11 cellular contexts compared by ENCODE assay signal in genomic region chr11:58562375-58562800, GRCh38. TPM values are rescaled to one million over a fixed set of nuclear protein-coding genes. Genes with fewer than 3 reads are reported as not detected.
DNase-seq lines count a peak whose midpoint lies in the region; ATAC-seq, FAIRE-seq and TF ChIP-seq lines count a peak whose summit lies in the region.
"Had no signal": no experiment of that assay in that cellular context is flagged by ENCODE, and none has a peak within 500 bp of the region (broad histone marks: within the 10 kb centered on the region; RNA-seq: fewer than 3 reads in every experiment).

No MANE protein-coding gene starts in this region.

- H3K79me1 ChIP-seq in H9 (ENCODE audit: insufficient read depth, low read depth, low read length, poor library complexity, severe bottlenecking) = no peaks in the 10 kb centered on the region

- no peaks in the 10 kb centered on the region for H3K36me3 ChIP-seq in transverse colon

- no peaks in the 10 kb centered on the region for H3K79me2 ChIP-seq in H9 (ENCODE audit: insufficient read depth, low read length)

- no peak overlapping the region for H2BK120ac ChIP-seq in H9 (ENCODE audit: low read depth, low read length, poor library complexity, severe bottlenecking)

- no peak overlapping the region for H2BK12ac ChIP-seq in H9 (ENCODE audit: insufficient read length, low read depth, low read length)

- no peaks in the 10 kb centered on the region for H3K9me3 Mint-ChIP-seq in activated T-cell treated with anti-CD3 and anti-CD28 coated beads, Interleukin-2, amount 50 U/mL, for 4 hours
- H3K9me3 Mint-ChIP-seq in activated CD8-positive, alpha-beta T cell treated with anti-CD3 and anti-CD28 coated beads, Interleukin-2, amount 10 ng/mL, durations not matched to agents 7 days and 5 days (ENCODE audit: insufficient read depth) = no peaks in the 10 kb centered on the region
- no peaks in the 10 kb centered on the region for H3K9me3 Mint-ChIP-seq in H9

- DNase-seq in activated T-cell treated with anti-CD3 and anti-CD28 coated beads, Interleukin-2, amount 50 U/mL, for 4 hours = no peak
- DNase-seq in activated T-cell treated with anti-CD3 and anti-CD28 coated beads for 4 hours = no peak
- DNase-seq in activated CD8-positive, alpha-beta T cell treated with anti-CD3 and anti-CD28 coated beads, Interleukin-2, amount 10 ng/mL, durations not matched to agents 7 days and 5 days = no peak
- no peak for DNase-seq in transverse colon
- DNase-seq in GM12891 (ENCODE audit: insufficient read length, low spot score) = no peak
- no peak for DNase-seq in H9
- DNase-seq in cerebellum (ENCODE audit: low spot score) = no peak
- DNase-seq: psoas muscle had no signal

- in situ Hi-C loops in transverse colon (cut with MboI; ENCODE audit: low pct_ligation_motif_present in 1 of 4, low pct_unique_long_range_greater_than_20kb in 1 of 4, low sequenced_read_pairs in 3 of 4) = no loop called here

- H4K5ac ChIP-seq in H9 (ENCODE audit: insufficient read length, low read depth, low read length) = no peak overlapping the region

- H3K4ac ChIP-seq in H9 (ENCODE audit: low read depth, low read length) = no peak overlapping the region

- peak; percentile 37 to 43 for ATAC-seq in activated T-cell treated with anti-CD3 and anti-CD28 coated beads, Interleukin-2, amount 50 U/mL, for 4 hours
- ATAC-seq in HG02943 (IDR thresholded peaks at IDR 0.05; ENCODE audit: low read depth, unreplicated experiment) = peak; percentile 88
- peak; percentile 59 for ATAC-seq in activated CD8-positive, alpha-beta T cell treated with anti-CD3 and anti-CD28 coated beads, Interleukin-2, amount 10 ng/mL, durations not matched to agents 7 days and 5 days
- ATAC-seq: gastroesophageal sphincter had no signal

- H3K23me2 ChIP-seq in H9 (ENCODE audit: insufficient read length, low read depth, low read length, poor library complexity, severe bottlenecking) = no peaks in the 10 kb centered on the region

- H3K4me1 Mint-ChIP-seq in activated T-cell treated with anti-CD3 and anti-CD28 coated beads, Interleukin-2, amount 50 U/mL, for 4 hours (ENCODE audit: low read depth) = peaks cover 56% of the 10 kb centered on the region
- H3K4me1 Mint-ChIP-seq in activated CD8-positive, alpha-beta T cell treated with anti-CD3 and anti-CD28 coated beads, Interleukin-2, amount 10 ng/mL, durations not matched to agents 7 days and 5 days (ENCODE audit: low read depth) = peaks cover 48% of the 10 kb centered on the region
- no peaks in the 10 kb centered on the region for H3K4me1 Mint-ChIP-seq in H9

- no peak overlapping the region for H3K4me3 ChIP-seq in transverse colon
- H3K4me3 ChIP-seq: gastroesophageal sphincter, psoas muscle had no signal

- no peak overlapping the region for H3T11ph ChIP-seq in H9 (ENCODE audit: low read length)

- no peak for FAIRE-seq in GM12891 (lab: Jason Lieb, UNC)

- no peaks in the 10 kb centered on the region for H3K27me3 Mint-ChIP-seq in activated T-cell treated with anti-CD3 and anti-CD28 coated beads, Interleukin-2, amount 50 U/mL, for 4 hours (ENCODE audit: low read depth)
- H3K27me3 Mint-ChIP-seq in activated CD8-positive, alpha-beta T cell treated with anti-CD3 and anti-CD28 coated beads, Interleukin-2, amount 10 ng/mL, durations not matched to agents 7 days and 5 days (ENCODE audit: low read depth) = no peaks in the 10 kb centered on the region
- H3K27me3 Mint-ChIP-seq in H9 (ENCODE audit: low read depth) = no peaks in the 10 kb centered on the region

- H3K4me2 ChIP-seq in H9 (ENCODE audit: insufficient read depth, insufficient read length, low read length) = no peak overlapping the region

- peaks cover 29% of the 10 kb centered on the region for H3K36me3 Mint-ChIP-seq in activated T-cell treated with anti-CD3 and anti-CD28 coated beads, Interleukin-2, amount 50 U/mL, for 4 hours (ENCODE audit: insufficient read depth)
- H3K36me3 Mint-ChIP-seq in activated CD8-positive, alpha-beta T cell treated with anti-CD3 and anti-CD28 coated beads, Interleukin-2, amount 10 ng/mL, durations not matched to agents 7 days and 5 days (ENCODE audit: low read depth) = peaks cover 44% of the 10 kb centered on the region
- H3K36me3 Mint-ChIP-seq in H9 (ENCODE audit: insufficient read depth in 1 of 3, low read depth in 3 of 3) = no peaks in the 10 kb centered on the region

- no peak for TF ChIP-seq POLR2A in transverse colon (IDR thresholded peaks at IDR 0.05)
- TF ChIP-seq POLR2A in GM12891 (IDR thresholded peaks at IDR 0.05; ENCODE audit: low read depth, low read length) = no peak

- peak overlapping the region; percentile 49 for H3K27ac Mint-ChIP-seq in activated CD8-positive, alpha-beta T cell treated with anti-CD3 and anti-CD28 coated beads, Interleukin-2, amount 10 ng/mL, durations not matched to agents 7 days and 5 days
- H3K27ac Mint-ChIP-seq in H9 = no peak overlapping the region

- intact Hi-C loops in transverse colon (cut with DNase I; ENCODE audit: low total_unique reads) = no loop called here

- H4K91ac ChIP-seq in H9 (ENCODE audit: insufficient read length, low read depth, low read length) = no peak overlapping the region

- CTCF ChIA-PET in activated CD8-positive, alpha-beta T cell treated with anti-CD3 and anti-CD28 coated beads, Interleukin-2, amount 10 ng/mL, durations not matched to agents 7 days and 5 days (lab: Charles Lee) = interaction anchor here (1.9 kb wide), 2 partner anchors 15 to 68 kb away, joined by 5 to 6 read pairs; no protein-coding TSS in a partner anchor

- POLR2A ChIA-PET in activated CD8-positive, alpha-beta T cell treated with anti-CD3 and anti-CD28 coated beads, Interleukin-2, amount 10 ng/mL, durations not matched to agents 7 days and 5 days (lab: Charles Lee) = interaction anchor here (1.4 kb wide), 1 partner anchor 12 kb away, joined by 5 read pairs; no protein-coding TSS in a partner anchor

- H3K27me3 ChIP-seq in transverse colon = no peaks in the 10 kb centered on the region
- H3K27me3 ChIP-seq in H9 (ENCODE audit: insufficient read depth, low read length) = no peaks in the 10 kb centered on the region
- H3K27me3 ChIP-seq: gastroesophageal sphincter had no signal

- no peak overlapping the region for H3K56ac ChIP-seq in H9 (ENCODE audit: insufficient read length, low read depth, low read length)

- no peak for TF ChIP-seq EP300 in transverse colon (IDR thresholded peaks at IDR 0.05; ENCODE audit: low read depth)

- H2BK15ac ChIP-seq in H9 (ENCODE audit: low read depth, low read length) = no peak overlapping the region

- H2AFZ ChIP-seq in H9 (ENCODE audit: low read length) = no peak overlapping the region

- H2BK5ac ChIP-seq in H9 (ENCODE audit: insufficient read length, low read length) = no peak overlapping the region

- peak overlapping the region; percentile 11 for H3K4me3 Mint-ChIP-seq in activated T-cell treated with anti-CD3 and anti-CD28 coated beads, Interleukin-2, amount 50 U/mL, for 4 hours
- no peak overlapping the region for H3K4me3 Mint-ChIP-seq in activated CD8-positive, alpha-beta T cell treated with anti-CD3 and anti-CD28 coated beads, Interleukin-2, amount 10 ng/mL, durations not matched to agents 7 days and 5 days
- H3K4me3 Mint-ChIP-seq in H9 = no peak overlapping the region

- H4K8ac ChIP-seq in H9 (replicated peaks; ENCODE audit: insufficient read length, low read depth, low read length) = no peak overlapping the region

- TF ChIP-seq CTCF in transverse colon (IDR thresholded peaks at IDR 0.05) (no peak), H9 (conservative IDR thresholded peaks at IDR 0.05) (no peak)

- H3K9me3 ChIP-seq in transverse colon (no peaks in the 10 kb centered on the region), H9 (ENCODE audit: control insufficient read depth, low read depth, low read length) (no peaks in the 10 kb centered on the region)
- H3K9me3 ChIP-seq: gastroesophageal sphincter, psoas muscle had no signal

- H3K4me1 ChIP-seq in transverse colon (peaks cover 4 to 31% (median 25%) of the 10 kb centered on the region in 4 donors), H9 (ENCODE audit: insufficient read depth, low read length) (no peaks in the 10 kb centered on the region)
- H3K4me1 ChIP-seq: gastroesophageal sphincter, psoas muscle had no signal

- H3K27ac ChIP-seq in transverse colon (peak overlapping the region; percentile 13 to 63 (median 50)), H9 (ENCODE audit: insufficient read length, low read depth, low read length) (no peak overlapping the region)
- H3K27ac ChIP-seq: gastroesophageal sphincter, psoas muscle had no signal

- H3K9ac ChIP-seq in H9 (ENCODE audit: extremely low read depth, insufficient read length, low read length) = no peak overlapping the region

- H2BK20ac ChIP-seq in H9 (ENCODE audit: low read depth, low read length, poor library complexity, severe bottlenecking) = no peak overlapping the region

- H4K20me1 ChIP-seq in H9 (ENCODE audit: control insufficient read depth, insufficient read depth, insufficient read length) = no peaks in the 10 kb centered on the region

- H3K18ac ChIP-seq in H9 (ENCODE audit: insufficient read length, low read depth, low read length) = no peak overlapping the region

- H3K23ac ChIP-seq in H9 (ENCODE audit: insufficient read length, low read depth, low read length) = no peak overlapping the region

- H2AK5ac ChIP-seq in H9 (ENCODE audit: insufficient read length, low read length) = no peak overlapping the region

- H3K14ac ChIP-seq in H9 (ENCODE audit: insufficient read depth, low read length) = no peak overlapping the region

TF ChIP-seq in GM12891, 5 proteins besides CTCF, POLR2A, EP300 and RAD21:
- TF ChIP-seq SPI1 (IDR thresholded peaks at IDR 0.05; ENCODE audit: low read depth, low read length) (no peak), POU2F2 (IDR thresholded peaks at IDR 0.05; ENCODE audit: low read depth, low read length) (no peak)
TF ChIP-seq in GM12891: peak in this region for 0.

RNA-seq across cellular contexts. Expression of gene LPXN, which starts 13.3 kb away (rescaled TPM):
- 100 to 1,000 TPM; 102 to 116 (median 115) TPM for total RNA-seq in activated T-cell treated with anti-CD3 and anti-CD28 coated beads, Interleukin-2, amount 50 U/mL, for 4 hours
- 100 to 1,000 TPM; 159 to 169 TPM for total RNA-seq in activated CD8-positive, alpha-beta T cell treated with anti-CD3 and anti-CD28 coated beads, Interleukin-2, amount 10 ng/mL, durations not matched to agents 7 days and 5 days
- total RNA-seq in transverse colon (10 to 100 TPM in 3 of 4 donors, 1 to 10 TPM in 1; 10.0 to 18.7 (median 16.0) TPM), H9 (2021) (1.4 and 1.5 TPM in 2 replicates), cerebellum (4.5 TPM)
- 158 TPM for polyA plus RNA-seq in GM12891 (2012; ENCODE audit: low read depth, missing spikeins)

RNA-seq across cellular contexts. Expression of gene ZFP91, which starts 16.5 kb away (rescaled TPM):
- 10 to 100 TPM; 54.8 to 60.4 (median 54.9) TPM for total RNA-seq in activated T-cell treated with anti-CD3 and anti-CD28 coated beads, Interleukin-2, amount 50 U/mL, for 4 hours
- 10 to 100 TPM; 59.9 to 60.1 TPM for total RNA-seq in activated CD8-positive, alpha-beta T cell treated with anti-CD3 and anti-CD28 coated beads, Interleukin-2, amount 10 ng/mL, durations not matched to agents 7 days and 5 days
- total RNA-seq in transverse colon (10 to 100 TPM; 38.6 to 62.0 (median 56.2) TPM), H9 (2021) (32.6 and 32.9 TPM in 2 replicates), cerebellum (43.4 TPM)
- polyA plus RNA-seq in GM12891 (2012; ENCODE audit: low read depth, missing spikeins) = 22.5 TPM

RNA-seq across cellular contexts. Expression of gene OR5B21, which starts 54.5 kb away (rescaled TPM):
- total RNA-seq in activated T-cell treated with anti-CD3 and anti-CD28 coated beads, Interleukin-2, amount 50 U/mL, for 4 hours = not detected
- under 1 TPM; 0.26 to 0.40 TPM for total RNA-seq in activated CD8-positive, alpha-beta T cell treated with anti-CD3 and anti-CD28 coated beads, Interleukin-2, amount 10 ng/mL, durations not matched to agents 7 days and 5 days
- total RNA-seq in transverse colon (not detected), H9 (2021) (not detected in 2 replicates), cerebellum (not detected)
- not detected for polyA plus RNA-seq in GM12891 (2012; ENCODE audit: low read depth, missing spikeins)
- total RNA-seq: gastroesophageal sphincter, psoas muscle, subcutaneous adipose tissue had no signal
- polyA plus RNA-seq: psoas muscle had no signal

Comparison
In these comparisons a context has a peak if more than half of its experiments do, and no peak if none do; other contexts are left out.
1. RNA of gene LPXN, which starts 13.3 kb away (total RNA-seq): 159 to 169 TPM in activated CD8-positive, alpha-beta T cell treated with anti-CD3 and anti-CD28 coated beads, Interleukin-2, amount 10 ng/mL, durations not matched to agents 7 days and 5 days and 102 to 116 TPM in activated T-cell treated with anti-CD3 and anti-CD28 coated beads, Interleukin-2, amount 50 U/mL, for 4 hours; 10.0 to 18.7 TPM in transverse colon, 4.5 TPM in cerebellum (single experiment) and 1.4 to 1.5 TPM in H9; every median in the first group is over 4 times any median in the second.
2. Peak in every context shown above with its lines, with median percentiles within 50 percentile points of each other: ATAC-seq.